Comparison of ENCODE assay signal across 8 cellular contexts in genomic region chr12:56315256-56315625, GRCh38. TPM values are rescaled to one million over a fixed set of nuclear protein-coding genes. Genes with fewer than 3 reads are reported as not detected.
DNase-seq lines count a peak whose midpoint lies in the region; TF ChIP-seq lines count a peak whose summit lies in the region.

No MANE protein-coding gene starts in this region.

- H2AFZ ChIP-seq in OCI-LY3 (ENCODE audit: low read depth, low read length): peak overlapping the region; percentile 85; the same call in 1 of the 2 replicates

- H3K79me2 ChIP-seq in DOHH2 (ENCODE audit: control insufficient read depth, low read length) (peaks cover 26% of the 10 kb centered on the region), OCI-LY3 (ENCODE audit: low read length) (peaks cover 18% of the 10 kb centered on the region)

- DNase-seq in midbrain (lab: John Stamatoyannopoulos, UW) (peak; percentile 59), vagina (ENCODE audit: extremely low spot score in 2 of 2) (no peak), T-helper 9 cell (no peak), cerebellum (ENCODE audit: low spot score) (no peak)
- no peak for DNase-seq in stimulated activated naive CD4-positive, alpha-beta T cell (lab: John Stamatoyannopoulos, UW)

- no peak for TF ChIP-seq POLR2A in vagina (IDR thresholded peaks at IDR 0.05)

- H3K36me3 ChIP-seq in DOHH2 (ENCODE audit: control insufficient read depth, low read length) (peaks cover 60% of the 10 kb centered on the region), OCI-LY3 (replicated peaks; ENCODE audit: low read depth, low read length) (peaks cover 18% of the 10 kb centered on the region), duodenal mucosa (ENCODE audit: control insufficient read depth in 1 of 2, insufficient read depth in 2 of 2, low read length in 2 of 2) (peaks cover 12 to 37% of the 10 kb centered on the region in 2 donors), vagina (peaks cover 0 to 29% of the 10 kb centered on the region in 2 donors)

- H3K27me3 ChIP-seq in DOHH2 (ENCODE audit: control insufficient read depth, low read length): no peaks in the 10 kb centered on the region
- H3K27me3 ChIP-seq in OCI-LY3 (ENCODE audit: low read depth, low read length): no peaks in the 10 kb centered on the region
- H3K27me3 ChIP-seq in duodenal mucosa (ENCODE audit: control insufficient read depth in 1 of 2, insufficient read depth in 2 of 2, low read length in 2 of 2): no peaks in the 10 kb centered on the region
- no peaks in the 10 kb centered on the region for H3K27me3 ChIP-seq in vagina

- H3K27ac ChIP-seq in DOHH2 (ENCODE audit: low read depth, low read length): peak overlapping the region; percentile 66
- H3K27ac ChIP-seq in OCI-LY3 (ENCODE audit: low read length): peak overlapping the region; percentile 83
- H3K27ac ChIP-seq in duodenal mucosa (ENCODE audit: low read depth, low read length): peak overlapping the region; percentile 90
- peak overlapping the region; percentile 78 for H3K27ac ChIP-seq in vagina

- H3K4me2 ChIP-seq in DOHH2 (ENCODE audit: low read length) (peak overlapping the region; percentile 96), OCI-LY3 (ENCODE audit: low read length) (peak overlapping the region; percentile 79)

- TF ChIP-seq CTCF in DOHH2 (IDR thresholded peaks at IDR 0.05; ENCODE audit: low read depth, low read length, poor library complexity, severe bottlenecking): no peak
- TF ChIP-seq CTCF in OCI-LY3 (IDR thresholded peaks at IDR 0.05; ENCODE audit: low read depth, low read length): no peak
- no peak for TF ChIP-seq CTCF in vagina (IDR thresholded peaks at IDR 0.05)

- H4K20me1 ChIP-seq in DOHH2 (ENCODE audit: control insufficient read depth, insufficient read depth, low read depth, low read length) (no peaks in the 10 kb centered on the region), OCI-LY3 (ENCODE audit: insufficient read depth, low read length) (no peaks in the 10 kb centered on the region)

- 0 out of 2 replicates have a peak, but pooled peaks cover 6% of the 10 kb centered on the region for H3F3A ChIP-seq in DOHH2 (ENCODE audit: control insufficient read depth, insufficient read depth)

- H3K9me2 ChIP-seq in DOHH2 (replicated peaks; ENCODE audit: control insufficient read depth, low read length): no peaks in the 10 kb centered on the region

- intact Hi-C loops in vagina (cut with DNase I): loop anchor here (1.0 kb wide), 1 partner anchor 47 kb away; the partner anchor contains the start of gene APOF

- peaks cover 20% of the 10 kb centered on the region for H3K4me1 ChIP-seq in DOHH2 (ENCODE audit: control insufficient read depth, low read length)
- peaks cover 11% of the 10 kb centered on the region for H3K4me1 ChIP-seq in OCI-LY3 (ENCODE audit: low read length)
- H3K4me1 ChIP-seq in duodenal mucosa (ENCODE audit: control insufficient read depth in 1 of 2, insufficient read depth in 2 of 2, low read length in 2 of 2): peaks cover 10 to 19% of the 10 kb centered on the region in 2 donors
- peaks cover 8% of the 10 kb centered on the region for H3K4me1 ChIP-seq in vagina

- H3K9me3 ChIP-seq in DOHH2 (ENCODE audit: control insufficient read depth, insufficient read depth, low read length): no peaks in the 10 kb centered on the region
- H3K9me3 ChIP-seq in OCI-LY3 (ENCODE audit: insufficient read depth, low read length): no peaks in the 10 kb centered on the region
- no peaks in the 10 kb centered on the region for H3K9me3 ChIP-seq in duodenal mucosa (ENCODE audit: control insufficient read depth in 1 of 2, low read length in 2 of 2)
- H3K9me3 ChIP-seq in vagina: no peaks in the 10 kb centered on the region

- peak overlapping the region; percentile 88 for H3K9ac ChIP-seq in OCI-LY3 (ENCODE audit: low read length)
- peak overlapping the region; percentile 96 to 99 for H3K9ac ChIP-seq in duodenal mucosa (ENCODE audit: low read depth in 1 of 2, low read length in 2 of 2)

- H3K4me3 ChIP-seq in DOHH2 (ENCODE audit: low read length) (peak overlapping the region; percentile 99), OCI-LY3 (ENCODE audit: low read length) (peak overlapping the region; percentile 83), duodenal mucosa (ENCODE audit: low read depth in 1 of 2, low read length in 2 of 2) (peak overlapping the region; percentile 98 to 99), vagina (peak overlapping the region; percentile 53 to 81)

RNA-seq across cellular contexts. Expression of gene CNPY2, which starts 0.5 kb away (rescaled TPM):
- total RNA-seq in vagina (65.6 TPM), cerebellum (40.0 TPM)

RNA-seq across cellular contexts. Expression of gene CS, which starts 15.1 kb away (rescaled TPM):
- total RNA-seq in vagina (140 TPM), cerebellum (102 TPM)

RNA-seq across cellular contexts. Expression of gene PAN2, which starts 18.6 kb away (rescaled TPM):
- total RNA-seq in vagina (37.6 TPM), cerebellum (59.5 TPM)

RNA-seq across cellular contexts. Expression of gene IL23A, which starts 23.4 kb away (rescaled TPM):
- total RNA-seq in vagina (not detected), cerebellum (not detected)

RNA-seq across cellular contexts. Expression of gene STAT2, which starts 44.7 kb away (rescaled TPM):
- total RNA-seq in vagina (109 TPM), cerebellum (79.8 TPM)
